12 cellular contexts compared by ENCODE assay signal in genomic region chr12:52042706-52043385, GRCh38. TPM values are rescaled to one million over a fixed set of nuclear protein-coding genes. Genes with fewer than 3 reads are reported as not detected.
DNase-seq lines count a peak whose midpoint lies in the region; ATAC-seq and TF ChIP-seq lines count a peak whose summit lies in the region.
"Had no signal": no experiment of that assay in that cellular context is flagged by ENCODE, and none has a peak within 500 bp of the region (broad histone marks: within the 10 kb centered on the region; RNA-seq: fewer than 3 reads in every experiment).

No MANE protein-coding gene starts in this region.

- WGBS in liver, result 89% methylated on average over 8 of the region's 8 CpGs

- no peak for ATAC-seq in activated CD8-positive, alpha-beta T cell treated with anti-CD3 and anti-CD28 coated beads for 36 hours
- no peak for ATAC-seq in activated CD8-positive, alpha-beta T cell treated with anti-CD3 and anti-CD28 coated beads, Interleukin-2, amount 10 ng/mL, durations not matched to agents 7 days and 5 days
- ATAC-seq in thoracic aorta (ENCODE audit: insufficient number of reproducible peaks, low FRiP score, low read depth) (no peak), GM21447 (IDR thresholded peaks at IDR 0.05; ENCODE audit: unreplicated experiment) (no peak)

- H3K9ac ChIP-seq in liver (ENCODE audit: low read depth in 1 of 2, low read length in 2 of 2), result no peak overlapping the region

- CTCF ChIA-PET in activated CD8-positive, alpha-beta T cell treated with anti-CD3 and anti-CD28 coated beads for 36 hours (lab: Charles Lee), result interaction anchor here (2.4 to 19.6 kb wide), 2 partner anchors 19 to 27 kb away, joined by 7 to 310 read pairs; partner anchors contain the start of gene ATG101
- CTCF ChIA-PET in activated CD8-positive, alpha-beta T cell treated with anti-CD3 and anti-CD28 coated beads, Interleukin-2, amount 10 ng/mL, durations not matched to agents 7 days and 5 days (lab: Charles Lee), result interaction anchor here (1.5 to 18.7 kb wide), 5 partner anchors 9 to 77 kb away, joined by 3 to 290 read pairs (median 6); partner anchors contain the start of genes ATG101 and NR4A1

- intact Hi-C loops in activated CD8-positive, alpha-beta T cell treated with anti-CD3 and anti-CD28 coated beads for 36 hours (cut with micrococcal nuclease), result no loop called here

- no peak for DNase-seq in activated CD8-positive, alpha-beta T cell treated with anti-CD3 and anti-CD28 coated beads for 36 hours
- no peak for DNase-seq in activated CD8-positive, alpha-beta T cell treated with anti-CD3 and anti-CD28 coated beads, Interleukin-2, amount 10 ng/mL, durations not matched to agents 7 days and 5 days
- peak; percentile 78 to 90 for DNase-seq in SHP77 (lab: John Stamatoyannopoulos, UW)
- DNase-seq in thoracic aorta (ENCODE audit: low spot score), result no peak
- no peak for DNase-seq in HT-29 (ENCODE audit: low spot score)
- no peak for DNase-seq in NCI-H524 treated with DMSO at 0.1 percent for 48 hours (lab: John Stamatoyannopoulos, UW)
- DNase-seq: activated CD8-positive, alpha-beta memory T cell treated with anti-CD3 and anti-CD28 coated beads, Interleukin-2, amount 50 U/mL, for 48 hours; brain microvascular endothelial cell; DND-41 had no signal

- peak overlapping the region; percentile 91 for H3K27ac Mint-ChIP-seq in activated CD8-positive, alpha-beta T cell treated with anti-CD3 and anti-CD28 coated beads for 36 hours
- H3K27ac Mint-ChIP-seq in activated CD8-positive, alpha-beta T cell treated with anti-CD3 and anti-CD28 coated beads, Interleukin-2, amount 10 ng/mL, durations not matched to agents 7 days and 5 days, result no peak overlapping the region

- H3K4me3 Mint-ChIP-seq in activated CD8-positive, alpha-beta T cell treated with anti-CD3 and anti-CD28 coated beads for 36 hours, result peak overlapping the region; percentile 74
- H3K4me3 Mint-ChIP-seq in activated CD8-positive, alpha-beta T cell treated with anti-CD3 and anti-CD28 coated beads, Interleukin-2, amount 10 ng/mL, durations not matched to agents 7 days and 5 days, result no peak overlapping the region

- H3K27me3 Mint-ChIP-seq in activated CD8-positive, alpha-beta T cell treated with anti-CD3 and anti-CD28 coated beads for 36 hours, result no peaks in the 10 kb centered on the region
- H3K27me3 Mint-ChIP-seq in activated CD8-positive, alpha-beta T cell treated with anti-CD3 and anti-CD28 coated beads, Interleukin-2, amount 10 ng/mL, durations not matched to agents 7 days and 5 days (ENCODE audit: low read depth), result peaks cover 3% of the 10 kb centered on the region

- POLR2A ChIA-PET in activated CD8-positive, alpha-beta T cell treated with anti-CD3 and anti-CD28 coated beads for 36 hours (lab: Charles Lee), result interaction anchor here (0.6 to 2.4 kb wide), 4 partner anchors 8 to 75 kb away, joined by 3 to 5 read pairs (median 3); no protein-coding TSS in a partner anchor
- POLR2A ChIA-PET in activated CD8-positive, alpha-beta T cell treated with anti-CD3 and anti-CD28 coated beads, Interleukin-2, amount 10 ng/mL, durations not matched to agents 7 days and 5 days (lab: Charles Lee), result interaction anchor here (1.0 to 1.2 kb wide), 3 partner anchors 10 to 27 kb away, joined by 3 to 8 read pairs (median 3); partner anchors contain the start of gene ATG101

- H3K9me3 ChIP-seq in liver (ENCODE audit: control insufficient read depth in 4 of 4, low read length in 3 of 4) (no peaks in the 10 kb centered on the region), thoracic aorta (no peaks in the 10 kb centered on the region)

- no peaks in the 10 kb centered on the region for H3K9me3 Mint-ChIP-seq in activated CD8-positive, alpha-beta T cell treated with anti-CD3 and anti-CD28 coated beads for 36 hours
- no peaks in the 10 kb centered on the region for H3K9me3 Mint-ChIP-seq in activated CD8-positive, alpha-beta T cell treated with anti-CD3 and anti-CD28 coated beads, Interleukin-2, amount 10 ng/mL, durations not matched to agents 7 days and 5 days (ENCODE audit: insufficient read depth)

- H3K27me3 ChIP-seq in liver (ENCODE audit: control insufficient read depth in 4 of 4, insufficient read depth in 4 of 4, low read length in 3 of 4) (no peaks in the 10 kb centered on the region), thoracic aorta (replicated peaks; ENCODE audit: insufficient read depth) (no peaks in the 10 kb centered on the region)
- H3K27me3 ChIP-seq: brain microvascular endothelial cell had no signal

- peaks cover 0 to 6% (median 3%) of the 10 kb centered on the region in 4 donors for H3K4me1 ChIP-seq in liver (ENCODE audit: control insufficient read depth in 4 of 4, insufficient read depth in 4 of 4, low read length in 3 of 4)
- H3K4me1 ChIP-seq in thoracic aorta (ENCODE audit: control insufficient read depth in 1 of 2, low read depth in 2 of 2), result peaks cover 51 to 71% of the 10 kb centered on the region in 2 donors

- H3K4me3 ChIP-seq in liver (ENCODE audit: low read depth in 1 of 3, low read length in 3 of 3) (no peak overlapping the region), thoracic aorta (peak overlapping the region; percentile 68)

- H3K27ac ChIP-seq in liver (ENCODE audit: low read depth in 1 of 2, low read length in 2 of 2) (peak overlapping the region in 1 of 2 donors; percentile 40), thoracic aorta (peak overlapping the region; percentile 96 to 100)
- H3K27ac ChIP-seq: brain microvascular endothelial cell had no signal

- H3K36me3 ChIP-seq in liver (ENCODE audit: control insufficient read depth in 4 of 4, insufficient read depth in 3 of 4, low read depth in 1 of 4, low read length in 3 of 4) (no peaks in the 10 kb centered on the region), thoracic aorta (no peaks in the 10 kb centered on the region)
- H3K36me3 ChIP-seq: brain microvascular endothelial cell had no signal

- TF ChIP-seq CTCF in activated CD8-positive, alpha-beta T cell treated with anti-CD3 and anti-CD28 coated beads for 36 hours (IDR thresholded peaks at IDR 0.05), result no peak
- no peak for TF ChIP-seq CTCF in liver (IDR thresholded peaks at IDR 0.05; ENCODE audit: low read depth, low read length, missing input control)
- TF ChIP-seq CTCF in thoracic aorta (IDR thresholded peaks at IDR 0.05), result no peak

- H3K36me3 Mint-ChIP-seq in activated CD8-positive, alpha-beta T cell treated with anti-CD3 and anti-CD28 coated beads for 36 hours (ENCODE audit: low read depth), result peaks cover 17% of the 10 kb centered on the region
- H3K36me3 Mint-ChIP-seq in activated CD8-positive, alpha-beta T cell treated with anti-CD3 and anti-CD28 coated beads, Interleukin-2, amount 10 ng/mL, durations not matched to agents 7 days and 5 days (ENCODE audit: low read depth), result no peaks in the 10 kb centered on the region

- peaks cover 58% of the 10 kb centered on the region for H3K4me1 Mint-ChIP-seq in activated CD8-positive, alpha-beta T cell treated with anti-CD3 and anti-CD28 coated beads for 36 hours (ENCODE audit: low read depth)
- H3K4me1 Mint-ChIP-seq in activated CD8-positive, alpha-beta T cell treated with anti-CD3 and anti-CD28 coated beads, Interleukin-2, amount 10 ng/mL, durations not matched to agents 7 days and 5 days (ENCODE audit: low read depth), result peaks cover 56% of the 10 kb centered on the region

- TF ChIP-seq RAD21 in liver (IDR thresholded peaks at IDR 0.05), result no peak

TF ChIP-seq in liver, 16 proteins besides CTCF, POLR2A, EP300 and RAD21:
- TF ChIP-seq NR2F2 (IDR thresholded peaks at IDR 0.05) (peak; percentile 68), HNF4G (IDR thresholded peaks at IDR 0.05) (no peak)

RNA-seq across cellular contexts. Expression of gene NR4A1, which starts 8.4 kb away (rescaled TPM):
- 100 to 1,000 TPM; 120 to 128 TPM for total RNA-seq in activated CD8-positive, alpha-beta T cell treated with anti-CD3 and anti-CD28 coated beads for 36 hours
- total RNA-seq in activated CD8-positive, alpha-beta T cell treated with anti-CD3 and anti-CD28 coated beads, Interleukin-2, amount 10 ng/mL, durations not matched to agents 7 days and 5 days, result 1 to 10 TPM; 4.3 to 5.6 TPM
- total RNA-seq in liver (1 to 10 TPM in 1 of 2 donors, under 1 TPM in 1; 0.79 to 3.8 TPM), thoracic aorta (100 to 1,000 TPM; 112 to 468 TPM)
- 1 to 10 TPM; 3.0 to 5.8 TPM for polyA plus RNA-seq in liver
- total RNA-seq in HT-29 (2014; rRNA removed; shearing (Covaris generic)), result 49.6 and 61.2 TPM in 2 replicates

RNA-seq across cellular contexts. Expression of gene ATG101, which starts 26.9 kb away (rescaled TPM):
- total RNA-seq in activated CD8-positive, alpha-beta T cell treated with anti-CD3 and anti-CD28 coated beads for 36 hours, result 10 to 100 TPM; 25.6 to 28.4 TPM
- total RNA-seq in activated CD8-positive, alpha-beta T cell treated with anti-CD3 and anti-CD28 coated beads, Interleukin-2, amount 10 ng/mL, durations not matched to agents 7 days and 5 days, result 10 to 100 TPM; 28.8 to 31.1 TPM
- total RNA-seq in liver (10 to 100 TPM; 12.9 to 28.4 TPM), thoracic aorta (10 to 100 TPM; 43.0 to 46.6 TPM)
- 10 to 100 TPM; 30.5 to 31.8 TPM for polyA plus RNA-seq in liver
- total RNA-seq in HT-29 (2014; rRNA removed; shearing (Covaris generic)), result 105 and 114 TPM in 2 replicates

RNA-seq across cellular contexts. Expression of gene TAMALIN, which starts 36.1 kb away (rescaled TPM):
- 10 to 100 TPM; 26.0 to 26.4 TPM for total RNA-seq in activated CD8-positive, alpha-beta T cell treated with anti-CD3 and anti-CD28 coated beads for 36 hours
- total RNA-seq in activated CD8-positive, alpha-beta T cell treated with anti-CD3 and anti-CD28 coated beads, Interleukin-2, amount 10 ng/mL, durations not matched to agents 7 days and 5 days, result 10 to 100 TPM; 11.0 to 12.5 TPM
- total RNA-seq in liver (1 to 10 TPM; 1.9 to 9.9 TPM), thoracic aorta (10 to 100 TPM; 17.0 to 21.9 TPM)
- 1 to 10 TPM; 1.1 to 3.1 TPM for polyA plus RNA-seq in liver
- total RNA-seq in HT-29 (2014; rRNA removed; shearing (Covaris generic)), result 0.05 TPM in 1 of 2 replicates, not detected in the other

RNA-seq across cellular contexts. Expression of gene SMIM41, which starts 36.7 kb away (rescaled TPM):
- total RNA-seq in activated CD8-positive, alpha-beta T cell treated with anti-CD3 and anti-CD28 coated beads for 36 hours, result not detected
- not detected for total RNA-seq in activated CD8-positive, alpha-beta T cell treated with anti-CD3 and anti-CD28 coated beads, Interleukin-2, amount 10 ng/mL, durations not matched to agents 7 days and 5 days
- total RNA-seq in liver (under 1 TPM in 1 of 2 donors, not detected in 1; 0.50 TPM), thoracic aorta (1 to 10 TPM in 1 of 2 donors, not detected in 1; 1.8 TPM)
- under 1 TPM; 0.03 to 0.24 TPM for polyA plus RNA-seq in liver
- total RNA-seq in HT-29 (2014; rRNA removed; shearing (Covaris generic)), result not detected in 2 replicates
- total RNA-seq: T-helper 2 cell treated with Interferon-gamma antibody and Interleukin-4, amounts not matched to agents 100 ng/mL and 5 ng/mL, for 36 hours had no signal

Comparison
In these comparisons a context has a peak if more than half of its experiments do, and no peak if none do; other contexts are left out.
1. DNase-seq: peak in SHP77 (2 of 2); none in activated CD8-positive, alpha-beta T cell treated with anti-CD3 and anti-CD28 coated beads for 36 hours (single experiment), activated CD8-positive, alpha-beta T cell treated with anti-CD3 and anti-CD28 coated beads, Interleukin-2, amount 10 ng/mL, durations not matched to agents 7 days and 5 days (single experiment), thoracic aorta (single experiment), HT-29 (single experiment) and NCI-H524 treated with DMSO at 0.1 percent for 48 hours (single experiment).